Comparison of ENCODE assay signal across 8 cellular contexts in genomic region chr22:30694171-30694637, GRCh38. TPM values are rescaled to one million over a fixed set of nuclear protein-coding genes. Genes with fewer than 3 reads are reported as not detected.
DNase-seq lines count a peak whose midpoint lies in the region; ATAC-seq, FAIRE-seq and TF ChIP-seq lines count a peak whose summit lies in the region.

No MANE protein-coding gene starts in this region.

- H3K9me1 ChIP-seq in K562 (ENCODE audit: control insufficient read depth, insufficient read depth, low read length): no peaks in the 10 kb centered on the region

- peak overlapping the region; percentile 84 for H3K9ac ChIP-seq in KMS-11
- no peak overlapping the region for H3K9ac ChIP-seq in K562 (ENCODE audit: insufficient read depth in 1 of 2, low read depth in 2 of 2, low read length in 2 of 2)
- H3K9ac ChIP-seq in iPS-18a (ENCODE audit: low read length): peak overlapping the region; percentile 66

- ATAC-seq in K562: no peak
- no peak for ATAC-seq in HG03159 (IDR thresholded peaks at IDR 0.05; ENCODE audit: unreplicated experiment)
- no peak for ATAC-seq in HG03354 (IDR thresholded peaks at IDR 0.05; ENCODE audit: poor library complexity, severe bottlenecking, unreplicated experiment)

- no peaks in the 10 kb centered on the region for H3K36me3 ChIP-seq in KMS-11 (ENCODE audit: insufficient read depth)
- H3K36me3 ChIP-seq in K562 (ENCODE audit: control insufficient read depth, insufficient read depth, low read length): no peaks in the 10 kb centered on the region
- H3K36me3 ChIP-seq in iPS-18a (ENCODE audit: control insufficient read depth, low read depth, low read length): no peaks in the 10 kb centered on the region

- TF ChIP-seq POLR2A in K562 (conservative IDR thresholded peaks at IDR 0.05): no peak

- H3K4me2 ChIP-seq in KMS-11 (peak overlapping the region; percentile 61), K562 (ENCODE audit: insufficient read depth, low read length) (no peak overlapping the region)

- 96% methylated on average over 12 of the region's 38 CpGs for WGBS in K562 (ENCODE audit: insufficient coverage, low coverage, missing lambda C conversion rate)

- H3K27ac ChIP-seq in KMS-11 (peak overlapping the region; percentile 72), K562 (ENCODE audit: extremely low read depth, low read depth, low read length) (no peak overlapping the region), iPS-18a (ENCODE audit: low read length) (peak overlapping the region; percentile 24)

- no peaks in the 10 kb centered on the region for H3K9me3 ChIP-seq in K562 (replicated peaks; ENCODE audit: control insufficient read depth, insufficient read depth, low read depth, low read length)
- no peaks in the 10 kb centered on the region for H3K9me3 ChIP-seq in iPS-18a (ENCODE audit: control insufficient read depth, low read depth, low read length)

- TF ChIP-seq RAD21 in K562 (CRISPR knock-in tag; conservative IDR thresholded peaks at IDR 0.05 in 1 of 2, IDR thresholded peaks at IDR 0.05 in 1 of 2): no peak

- intact Hi-C loops in K562 (cut with micrococcal nuclease): no loop called here

- H3K79me2 ChIP-seq in KMS-11 (ENCODE audit: insufficient read depth, low read depth) (peaks cover 18% of the 10 kb centered on the region; the same call in 1 of the 2 replicates), K562 (ENCODE audit: control insufficient read depth, insufficient read depth, low read length) (no peaks in the 10 kb centered on the region)

- in situ Hi-C loops in K562 (cut with MboI): no loop called here

- CTCF ChIA-PET in K562 (lab: Yijun Ruan, JAX; ENCODE audit: low intra/inter-chr PET ratio): no interaction called here

- DNase-seq in D341Med (ENCODE audit: low spot score): peak; percentile 81
- DNase-seq in T-helper 9 cell: peak; percentile 21
- DNase-seq in K562 (ENCODE audit: extremely low read depth in 1 of 4, low spot score in 3 of 4): no peak
- no peak for DNase-seq in skeletal muscle cell (ENCODE audit: low read depth)

- FAIRE-seq in K562 (lab: Jason Lieb, UNC): no peak

- TF ChIP-seq EP300 in K562 (IDR thresholded peaks at IDR 0.05; ENCODE audit: low read length): no peak

- BruUV-seq in K562 (replicated peaks; lab: Mats Ljungman, UMichigan): no TSS peak

- H3K4me1 ChIP-seq in KMS-11 (ENCODE audit: low read depth, poor library complexity, severe bottlenecking) (peaks cover 36% of the 10 kb centered on the region), K562 (replicated peaks in 1 of 2; ENCODE audit: control insufficient read depth in 2 of 2, insufficient read depth in 2 of 2, low read length in 2 of 2) (peaks cover 8 to 24% of the 10 kb centered on the region in 2 experiments; a peak in 4 of 5 replicates), iPS-18a (ENCODE audit: control insufficient read depth, low read depth, low read length) (no peaks in the 10 kb centered on the region)

- no peak overlapping the region for H3K4me3 ChIP-seq in KMS-11 (IDR thresholded peaks at IDR 0.05; ENCODE audit: insufficient read depth, low read depth, low read length)
- H3K4me3 ChIP-seq in K562: no peak overlapping the region
- peak overlapping the region; percentile 78 for H3K4me3 ChIP-seq in iPS-18a (ENCODE audit: low read length)
- peak overlapping the region; percentile 65 for H3K4me3 ChIP-seq in skeletal muscle cell (ENCODE audit: low read depth, low read length)

- peak overlapping the region; percentile 96 for H2AFZ ChIP-seq in KMS-11 (ENCODE audit: low read depth)
- H2AFZ ChIP-seq in K562 (ENCODE audit: low read depth, low read length): peak overlapping the region; percentile 40; the same call in 1 of the 2 replicates

- TF ChIP-seq CTCF in KMS-11 (conservative IDR thresholded peaks at IDR 0.05; ENCODE audit: low read depth, low read length) (no peak), K562 (IDR thresholded peaks at IDR 0.05 in 2 of 3, conservative IDR thresholded peaks at IDR 0.05 in 1 of 3; ENCODE audit: insufficient read depth in 2 of 3, low read depth in 1 of 3, low read length in 3 of 3) (no peak)

- no peaks in the 10 kb centered on the region for H3K27me3 ChIP-seq in KMS-11 (ENCODE audit: insufficient read depth, low read depth)
- no peaks in the 10 kb centered on the region for H3K27me3 ChIP-seq in K562 (ENCODE audit: control insufficient read depth in 2 of 2, insufficient read depth in 2 of 2, low read length in 2 of 2)
- H3K27me3 ChIP-seq in iPS-18a (ENCODE audit: control insufficient read depth, insufficient read depth, low read length): peaks cover 29% of the 10 kb centered on the region

- POLR2A ChIA-PET in K562 (lab: Yijun Ruan, JAX): interaction anchor here (1.0 kb wide), 1 partner anchor 36 kb away, joined by 3 read pairs; no protein-coding TSS in a partner anchor

- no peaks in the 10 kb centered on the region for H4K20me1 ChIP-seq in KMS-11 (ENCODE audit: insufficient read depth)
- H4K20me1 ChIP-seq in K562 (replicated peaks; ENCODE audit: control insufficient read depth, insufficient read depth, low read length): no peaks in the 10 kb centered on the region

TF ChIP-seq in K562, 482 proteins besides CTCF, POLR2A, EP300 and RAD21 (continues in another document):
- no peak for TF ChIP-seq ZKSCAN3 (CRISPR knock-in tag; IDR thresholded peaks at IDR 0.05)
- TF ChIP-seq ERF (CRISPR knock-in tag; IDR thresholded peaks at IDR 0.05): no peak
- no peak for TF ChIP-seq ATF4 (CRISPR knock-in tag; IDR thresholded peaks at IDR 0.05)
- TF ChIP-seq BCOR (IDR thresholded peaks at IDR 0.05): no peak

RNA-seq across cellular contexts. Expression of gene OSBP2, which starts 0.5 kb away (rescaled TPM):
- 38.2 and 49.5 TPM in 2 replicates for total RNA-seq in K562 (2011; cell fraction: chromatin; rRNA removed; ENCODE audit: low replicate concordance)
- total RNA-seq in K562 (2011; cell fraction: nucleolus; rRNA removed): 22.2 and 25.8 TPM in 2 replicates
- 24.9 and 29.2 TPM in 2 replicates for total RNA-seq in K562 (2011; cell fraction: nucleoplasm; rRNA removed)
- 24.1 and 27.4 TPM in 2 replicates for total RNA-seq in K562 (2014; rRNA removed)
- total RNA-seq in K562 (2014; rRNA removed; fragmentation: Illumina TruSeq; extraction: Trizol): 9.8 and 11.4 TPM in 2 replicates
- 13.5 and 14.5 TPM in 2 replicates for total RNA-seq in K562 (2015; rRNA removed; fragmentation: Illumina TruSeq; extraction: Trizol)
- 28.8 and 31.3 TPM in 2 replicates for total RNA-seq in K562 (2021)
- polyA plus RNA-seq in K562 (2011; rRNA removed): 18.5 and 29.5 TPM in 2 replicates
- polyA plus RNA-seq in K562 (2011; cell fraction: cytosol; rRNA removed): 15.5 and 43.5 TPM in 2 replicates
- polyA plus RNA-seq in K562 (2011; cell fraction: nucleus; rRNA removed): 18.5 and 38.5 TPM in 2 replicates
- polyA plus RNA-seq in K562 (2012): 11.3 and 15.6 TPM in 2 replicates
- polyA plus RNA-seq in K562 (2014; fragmentation: Illumina TruSeq; extraction: Trizol): 23.3 and 26.0 TPM in 2 replicates
- polyA plus RNA-seq in K562 (2014; fragmentation: Nextera tagmentation; extraction: Ambion mirVana): under 1 TPM; 0.52 to 0.55 TPM
- 21.6 and 23.4 TPM in 2 replicates for polyA plus RNA-seq in K562 (2014; rRNA removed)
- polyA minus RNA-seq in K562 (2011; rRNA and poly(A)+ RNA removed): 16.4 and 28.3 TPM in 2 replicates
- polyA minus RNA-seq in K562 (2011; cell fraction: cytosol; rRNA and poly(A)+ RNA removed): 9.6 and 23.8 TPM in 2 replicates
- 14.6 and 17.6 TPM in 2 replicates for polyA minus RNA-seq in K562 (2011; cell fraction: nucleus; rRNA and poly(A)+ RNA removed)

RNA-seq across cellular contexts. Expression of gene DUSP18, which starts 26.5 kb away (rescaled TPM):
- total RNA-seq in K562 (2011; cell fraction: chromatin; rRNA removed; ENCODE audit: low replicate concordance): 6.0 and 6.8 TPM in 2 replicates
- 5.1 and 6.8 TPM in 2 replicates for total RNA-seq in K562 (2011; cell fraction: nucleolus; rRNA removed)
- total RNA-seq in K562 (2011; cell fraction: nucleoplasm; rRNA removed): 4.5 and 6.7 TPM in 2 replicates
- total RNA-seq in K562 (2014; rRNA removed): 1.00 and 2.4 TPM in 2 replicates
- total RNA-seq in K562 (2014; rRNA removed; fragmentation: Illumina TruSeq; extraction: Trizol): 1.3 and 1.5 TPM in 2 replicates
- 1.5 and 1.7 TPM in 2 replicates for total RNA-seq in K562 (2015; rRNA removed; fragmentation: Illumina TruSeq; extraction: Trizol)
- 2.0 and 2.6 TPM in 2 replicates for total RNA-seq in K562 (2021)
- 3.7 and 4.4 TPM in 2 replicates for polyA plus RNA-seq in K562 (2011; rRNA removed)
- 6.9 and 8.2 TPM in 2 replicates for polyA plus RNA-seq in K562 (2011; cell fraction: cytosol; rRNA removed)
- polyA plus RNA-seq in K562 (2011; cell fraction: nucleus; rRNA removed): 3.4 and 3.8 TPM in 2 replicates
- polyA plus RNA-seq in K562 (2012): 1.6 and 2.5 TPM in 2 replicates
- 1.7 and 2.0 TPM in 2 replicates for polyA plus RNA-seq in K562 (2014; fragmentation: Illumina TruSeq; extraction: Trizol)
- polyA plus RNA-seq in K562 (2014; fragmentation: Nextera tagmentation; extraction: Ambion mirVana): 1 to 10 TPM; 1.1 to 1.3 TPM
- 1.2 and 3.1 TPM in 2 replicates for polyA plus RNA-seq in K562 (2014; rRNA removed)
- 3.0 and 4.3 TPM in 2 replicates for polyA minus RNA-seq in K562 (2011; rRNA and poly(A)+ RNA removed)
- 1.4 and 3.4 TPM in 2 replicates for polyA minus RNA-seq in K562 (2011; cell fraction: cytosol; rRNA and poly(A)+ RNA removed)
- polyA minus RNA-seq in K562 (2011; cell fraction: nucleus; rRNA and poly(A)+ RNA removed): 2.0 and 3.2 TPM in 2 replicates

RNA-seq across cellular contexts. Expression of gene SLC35E4, which starts 58.6 kb away (rescaled TPM):
- 1.3 and 3.7 TPM in 2 replicates for total RNA-seq in K562 (2011; cell fraction: chromatin; rRNA removed; ENCODE audit: low replicate concordance)
- total RNA-seq in K562 (2011; cell fraction: nucleolus; rRNA removed): 2.9 and 4.3 TPM in 2 replicates
- total RNA-seq in K562 (2011; cell fraction: nucleoplasm; rRNA removed): 2.7 TPM in 2 replicates
- total RNA-seq in K562 (2014; rRNA removed): 1.6 and 2.3 TPM in 2 replicates
- total RNA-seq in K562 (2014; rRNA removed; fragmentation: Illumina TruSeq; extraction: Trizol): 0.32 and 0.36 TPM in 2 replicates
- total RNA-seq in K562 (2015; rRNA removed; fragmentation: Illumina TruSeq; extraction: Trizol): 0.83 and 1.0 TPM in 2 replicates
- 1.6 and 1.7 TPM in 2 replicates for total RNA-seq in K562 (2021)
- 0.79 and 0.88 TPM in 2 replicates for polyA plus RNA-seq in K562 (2011; rRNA removed)
- 0.86 and 3.2 TPM in 2 replicates for polyA plus RNA-seq in K562 (2011; cell fraction: cytosol; rRNA removed)
- polyA plus RNA-seq in K562 (2011; cell fraction: nucleus; rRNA removed): 0.44 and 0.95 TPM in 2 replicates
- 1.1 and 1.5 TPM in 2 replicates for polyA plus RNA-seq in K562 (2012)
- 0.54 and 0.58 TPM in 2 replicates for polyA plus RNA-seq in K562 (2014; fragmentation: Illumina TruSeq; extraction: Trizol)
- polyA plus RNA-seq in K562 (2014; fragmentation: Nextera tagmentation; extraction: Ambion mirVana): under 1 TPM in 1 of 2 experiments, not detected in 1; 0.06 TPM
- 1.1 TPM in 2 replicates for polyA plus RNA-seq in K562 (2014; rRNA removed)
- polyA minus RNA-seq in K562 (2011; rRNA and poly(A)+ RNA removed): 0.36 and 0.46 TPM in 2 replicates
- 0.91 and 1.5 TPM in 2 replicates for polyA minus RNA-seq in K562 (2011; cell fraction: cytosol; rRNA and poly(A)+ RNA removed)
- polyA minus RNA-seq in K562 (2011; cell fraction: nucleus; rRNA and poly(A)+ RNA removed): 1.1 and 1.3 TPM in 2 replicates

Comparison
In these comparisons a context has a peak if more than half of its experiments do, and no peak if none do; other contexts are left out.
1. DNase-seq: peak in D341Med (single experiment) and T-helper 9 cell (single experiment); none in K562 (0 of 4) and skeletal muscle cell (single experiment).
2. H3K4me3 ChIP-seq: peak in iPS-18a (single experiment) and skeletal muscle cell (single experiment); none in KMS-11 (single experiment) and K562 (single experiment).
3. H3K9ac ChIP-seq: peak in KMS-11 (single experiment) and iPS-18a (single experiment); none in K562 (0 of 2).